Comparison of ENCODE assay signal across 30 cellular contexts in the genomic region with DNA sequence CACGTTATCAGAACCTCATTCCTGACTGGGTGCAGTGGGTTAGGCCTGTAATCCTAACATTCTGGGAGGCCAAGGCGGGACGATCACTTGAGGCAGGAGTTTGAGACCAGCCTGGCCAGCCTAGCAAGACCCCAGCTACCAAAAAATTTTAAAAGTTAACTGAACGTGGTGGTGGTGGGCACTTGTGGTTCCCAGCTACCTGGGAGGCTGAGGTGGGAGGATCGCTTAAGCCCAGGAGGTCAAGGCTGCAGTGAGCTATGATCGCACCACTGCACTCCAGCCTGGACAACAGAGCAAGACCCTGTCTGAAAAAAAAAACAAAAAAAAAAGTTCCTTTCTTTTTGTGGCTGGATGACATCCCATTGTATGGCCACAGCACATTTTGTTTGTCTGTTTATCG.
"Had no signal": no experiment of that assay in that cellular context is flagged by ENCODE, and none has a peak within 500 bp of the region (broad histone marks: within the 10 kb centered on the region; RNA-seq: fewer than 3 reads in every experiment).

No MANE protein-coding gene starts in this region.

- H3K27me3 Mint-ChIP-seq: naive thymus-derived CD8-positive, alpha-beta T cell; progenitor cell of endocrine pancreas; stimulated activated naive B cell treated with anti-CD40 and anti-IgM and Interleukin-4, amounts not matched to agents 10 μg/mL and 1 μg/mL and 100 μg/mL, for 72 hours; stimulated activated naive CD8-positive, alpha-beta T cell treated with anti-CD3 and anti-CD28 coated beads, Interleukin-15, Interleukin-2, amounts not matched to agents 100 ng/mL and 50 ng/mL, for 24 hours had no signal

- H3K4me1 Mint-ChIP-seq: neural crest cell; stimulated activated effector memory CD8-positive, alpha-beta T cell treated with anti-CD3 and anti-CD28 coated beads, Interleukin-12 subunit alpha, Interleukin-12 subunit beta, amount 100 ng/mL, for 72 hours; stimulated activated naive B cell treated with anti-CD40 and anti-IgM and Interleukin-4, amounts not matched to agents 10 μg/mL and 1 μg/mL and 100 μg/mL, for 72 hours had no signal

- H2AFZ ChIP-seq: parathyroid adenoma had no signal

- H3K9me3 ChIP-seq: neutrophil, ovary, psoas muscle, stomach, thoracic aorta, thyroid gland, tibial nerve, upper lobe of left lung, vagina had no signal

- H3K79me2 ChIP-seq: parathyroid adenoma had no signal

- H3K4me3 Mint-ChIP-seq: naive thymus-derived CD8-positive, alpha-beta T cell; natural killer cell treated with Interleukin-12 subunit alpha and Interleukin-12 subunit beta and Interleukin-15 and Interleukin-18, amount 100 ng/mL, for 72 hours; nephron progenitor cell; neural crest cell; stimulated activated effector memory CD8-positive, alpha-beta T cell treated with anti-CD3 and anti-CD28 coated beads, Interleukin-12 subunit alpha, Interleukin-12 subunit beta, amount 100 ng/mL, for 72 hours; stimulated activated naive B cell treated with anti-CD40 and anti-IgM and Interleukin-4, amounts not matched to agents 10 μg/mL and 1 μg/mL and 100 μg/mL, for 72 hours; stimulated activated naive CD8-positive, alpha-beta T cell treated with anti-CD3 and anti-CD28 coated beads, Interleukin-15, Interleukin-2, amounts not matched to agents 100 ng/mL and 50 ng/mL, for 24 hours had no signal

- H3K9me3 Mint-ChIP-seq: naive thymus-derived CD8-positive, alpha-beta T cell; natural killer cell treated with Interleukin-12 subunit alpha and Interleukin-12 subunit beta and Interleukin-15 and Interleukin-18, amount 100 ng/mL, for 72 hours; nephron progenitor cell; neural crest cell; stimulated activated effector memory CD8-positive, alpha-beta T cell treated with anti-CD3 and anti-CD28 coated beads, Interleukin-12 subunit alpha, Interleukin-12 subunit beta, amount 100 ng/mL, for 72 hours; stimulated activated naive B cell treated with anti-CD40 and anti-IgM and Interleukin-4, amounts not matched to agents 10 μg/mL and 1 μg/mL and 100 μg/mL, for 72 hours; stimulated activated naive CD8-positive, alpha-beta T cell treated with anti-CD3 and anti-CD28 coated beads, Interleukin-15, Interleukin-2, amounts not matched to agents 100 ng/mL and 50 ng/mL, for 24 hours had no signal

- DNase-seq: naive thymus-derived CD8-positive, alpha-beta T cell; nephron progenitor cell; nucleus accumbens; ovary; posterior cingulate gyrus; psoas muscle; right cardiac atrium; stimulated activated CD4-positive, alpha-beta T cell treated with anti-CD3 and anti-CD28 coated beads, Interleukin-15, amount 100 ng/mL, for 24 hours; stimulated activated CD4-positive, alpha-beta T cell treated with anti-CD3 and anti-CD28 coated beads, Interleukin-2, amount 100 ng/mL, for 24 hours; stimulated activated CD4-positive, alpha-beta T cell treated with anti-CD3 and anti-CD28 coated beads, Interleukin-2, amount 100 ng/mL, for 48 hours; stimulated activated CD4-positive, alpha-beta T cell treated with anti-CD3 and anti-CD28 coated beads, Interleukin-4, amount 100 ng/mL, for 24 hours; stimulated activated naive B cell treated with anti-CD40 and anti-IgM and Interleukin-4, amounts not matched to agents 10 μg/mL and 1 μg/mL and 100 μg/mL, for 72 hours; stimulated activated naive CD4-positive, alpha-beta T cell treated with Interleukin-2 at 50 U/mL for 16 hours; stomach; thyroid gland; trophoblast cell; upper lobe of left lung had no signal

- H3K9ac ChIP-seq: parathyroid adenoma had no signal

- H3K27ac Mint-ChIP-seq: natural killer cell treated with Interleukin-12 subunit alpha and Interleukin-12 subunit beta and Interleukin-15 and Interleukin-18, amount 100 ng/mL, for 72 hours; nephron progenitor cell; progenitor cell of endocrine pancreas; stimulated activated effector memory CD8-positive, alpha-beta T cell treated with anti-CD3 and anti-CD28 coated beads, Interleukin-12 subunit alpha, Interleukin-12 subunit beta, amount 100 ng/mL, for 72 hours; stimulated activated naive B cell treated with anti-CD40 and anti-IgM and Interleukin-4, amounts not matched to agents 10 μg/mL and 1 μg/mL and 100 μg/mL, for 72 hours; stimulated activated naive CD8-positive, alpha-beta T cell treated with anti-CD3 and anti-CD28 coated beads, Interleukin-15, Interleukin-2, amounts not matched to agents 100 ng/mL and 50 ng/mL, for 24 hours had no signal

- H3K27me3 ChIP-seq: neutrophil, ovary, stomach, thyroid gland, tibial nerve, upper lobe of left lung, vagina had no signal

- H3K36me3 ChIP-seq: neutrophil, ovary had no signal

- H3K4me3 ChIP-seq: ovary, psoas muscle, skin epidermis, stomach, thoracic aorta, thyroid gland, tibial nerve, upper lobe of left lung, vagina had no signal

- H3K36me3 Mint-ChIP-seq: natural killer cell treated with Interleukin-12 subunit alpha and Interleukin-12 subunit beta and Interleukin-15 and Interleukin-18, amount 100 ng/mL, for 72 hours; stimulated activated effector memory CD8-positive, alpha-beta T cell treated with anti-CD3 and anti-CD28 coated beads, Interleukin-12 subunit alpha, Interleukin-12 subunit beta, amount 100 ng/mL, for 72 hours; stimulated activated naive B cell treated with anti-CD40 and anti-IgM and Interleukin-4, amounts not matched to agents 10 μg/mL and 1 μg/mL and 100 μg/mL, for 72 hours had no signal

- H3K27ac ChIP-seq: neutrophil, ovary, parathyroid adenoma, psoas muscle, skin epidermis, stomach, thoracic aorta, thyroid gland, tibial nerve, upper lobe of left lung, vagina had no signal

- FAIRE-seq: urothelium cell line had no signal

- H3K4me1 ChIP-seq: parathyroid adenoma, thyroid gland, upper lobe of left lung, vagina had no signal

- ATAC-seq: naive thymus-derived CD8-positive, alpha-beta T cell; natural killer cell treated with Interleukin-12 subunit alpha and Interleukin-12 subunit beta and Interleukin-15 and Interleukin-18, amount 100 ng/mL, for 72 hours; psoas muscle; right cardiac atrium; sciatic nerve; stimulated activated effector memory CD8-positive, alpha-beta T cell treated with anti-CD3 and anti-CD28 coated beads, Interleukin-12 subunit alpha, Interleukin-12 subunit beta, amount 100 ng/mL, for 72 hours; stimulated activated naive B cell treated with anti-CD40 and anti-IgM and Interleukin-4, amounts not matched to agents 10 μg/mL and 1 μg/mL and 100 μg/mL, for 72 hours had no signal
